Comparison of ENCODE assay signal across 15 cellular contexts in genomic region chr1:10973552-10973951, GRCh38. TPM values are rescaled to one million over a fixed set of nuclear protein-coding genes. Genes with fewer than 3 reads are reported as not detected.
DNase-seq lines count a peak whose midpoint lies in the region; ATAC-seq and TF ChIP-seq lines count a peak whose summit lies in the region.
"Had no signal": no experiment of that assay in that cellular context is flagged by ENCODE, and none has a peak within 500 bp of the region (broad histone marks: within the 10 kb centered on the region; RNA-seq: fewer than 3 reads in every experiment).

No MANE protein-coding gene starts in this region.

- H3K4me3 ChIP-seq in gastroesophageal sphincter (no peak overlapping the region), stomach (no peak overlapping the region)
- H3K4me3 ChIP-seq: adrenal gland, left lung, uterus had no signal

- DNase-seq in NCI-H345 (lab: John Stamatoyannopoulos, UW): peak; percentile 30
- DNase-seq in NCI-H345 treated with DMSO at 0.1 percent for 48 hours (lab: John Stamatoyannopoulos, UW; ENCODE audit: unreplicated experiment): no peak
- no peak for DNase-seq in RWPE1 (ENCODE audit: low spot score)
- DNase-seq in stomach: peak; percentile 36
- no peak for DNase-seq in Ammon's horn (ENCODE audit: low spot score)
- DNase-seq: adrenal gland; NCI-H187 treated with DMSO at 0.1 percent for 48 hours; NK-92 treated with Interleukin-12 subunit alpha and Interleukin-12 subunit beta, amount 100 ng/mL, for 24 hours; stimulated activated CD4-positive, alpha-beta T cell treated with anti-CD3 and anti-CD28 coated beads, Interleukin-15, amount 100 ng/mL, for 24 hours; stimulated activated CD8-positive, alpha-beta memory T cell treated with anti-CD3 and anti-CD28 coated beads, Interleukin-4, amount 100 ng/mL, for 48 hours; uterus had no signal

- ATAC-seq in gastroesophageal sphincter (peak; percentile 35), HG03159 (IDR thresholded peaks at IDR 0.05; ENCODE audit: unreplicated experiment) (no peak)
- ATAC-seq in activated CD4-positive, CD25-positive, alpha-beta regulatory T cell treated with anti-CD3 and anti-CD28 coated beads, Interleukin-2, amount 50 U/mL, for 24 hours: no peak
- ATAC-seq: left lung had no signal

- peak overlapping the region; percentile 62 for H3K27ac ChIP-seq in RWPE1
- no peak overlapping the region for H3K27ac ChIP-seq in gastroesophageal sphincter
- no peak overlapping the region for H3K27ac ChIP-seq in stomach
- H3K27ac ChIP-seq: adrenal gland, left lung, uterus had no signal

- TF ChIP-seq CTCF in RWPE1 (conservative IDR thresholded peaks at IDR 0.05; ENCODE audit: low read depth): no peak
- no peak for TF ChIP-seq CTCF in gastroesophageal sphincter (IDR thresholded peaks at IDR 0.05)
- no peak for TF ChIP-seq CTCF in stomach (IDR thresholded peaks at IDR 0.05)

- TF ChIP-seq EP300 in gastroesophageal sphincter (IDR thresholded peaks at IDR 0.05) (no peak), stomach (IDR thresholded peaks at IDR 0.05) (no peak)

- TF ChIP-seq POLR2A in gastroesophageal sphincter (IDR thresholded peaks at IDR 0.05) (no peak), stomach (IDR thresholded peaks at IDR 0.05) (no peak)

- POLR2A ChIA-PET in RWPE1 (lab: Yijun Ruan, JAX; ENCODE audit: low non-redundant PET): no interaction called here

- H3K27me3 ChIP-seq in gastroesophageal sphincter (no peaks in the 10 kb centered on the region), stomach (no peaks in the 10 kb centered on the region)
- H3K27me3 ChIP-seq: adrenal gland, left lung, uterus had no signal

- WGBS in gastroesophageal sphincter (ENCODE audit: low coverage in 1 of 2), 2 donors: 33% methylated on average over 1 of the region's 10 CpGs; no CpG with 5 or more reads in 1 of the 2 donors
- WGBS in stomach, 5 donors: 26 to 56% (median 31%) methylated on average over 7 to 10 of the region's 10 CpGs

- H3K4me1 ChIP-seq in gastroesophageal sphincter: peaks cover 0 to 39% (median 7%) of the 10 kb centered on the region in 3 donors
- peaks cover 0 to 20% (median 10%) of the 10 kb centered on the region in 4 donors for H3K4me1 ChIP-seq in stomach
- H3K4me1 ChIP-seq: left lung, uterus had no signal

- intact Hi-C loops in stomach (cut with DNase I; ENCODE audit: low total_unique reads): no loop called here

- no peaks in the 10 kb centered on the region for H3K36me3 ChIP-seq in gastroesophageal sphincter
- H3K36me3 ChIP-seq in stomach: no peaks in the 10 kb centered on the region
- H3K36me3 ChIP-seq: adrenal gland, left lung, uterus had no signal

- H3K9me3 ChIP-seq in gastroesophageal sphincter (no peaks in the 10 kb centered on the region), stomach (no peaks in the 10 kb centered on the region)
- H3K9me3 ChIP-seq: adrenal gland, left lung, uterus had no signal

- CTCF ChIA-PET in RWPE1 (lab: Yijun Ruan, JAX): no interaction called here

RNA-seq across cellular contexts. Expression of gene TARDBP, which starts 38.9 kb away (rescaled TPM):
- total RNA-seq in gastroesophageal sphincter: 100 to 1,000 TPM in 3 of 4 donors, 10 to 100 TPM in 1; 60.3 to 170 (median 112) TPM
- total RNA-seq in stomach: 100 to 1,000 TPM in 4 of 5 donors, 10 to 100 TPM in 1; 68.8 to 243 (median 159) TPM
- 100 to 1,000 TPM in 2 of 3 donors, 10 to 100 TPM in 1; 85.3 to 102 (median 100) TPM for polyA plus RNA-seq in stomach

Comparison
In these comparisons a context has a peak if more than half of its experiments do, and no peak if none do; other contexts are left out.
1. DNase-seq: peak in NCI-H345 (single experiment) and stomach (single experiment); none in NCI-H345 treated with DMSO at 0.1 percent for 48 hours (single experiment), RWPE1 (single experiment) and Ammon's horn (single experiment).